ENCODE assay signal across 8 cellular contexts in the genomic region with DNA sequence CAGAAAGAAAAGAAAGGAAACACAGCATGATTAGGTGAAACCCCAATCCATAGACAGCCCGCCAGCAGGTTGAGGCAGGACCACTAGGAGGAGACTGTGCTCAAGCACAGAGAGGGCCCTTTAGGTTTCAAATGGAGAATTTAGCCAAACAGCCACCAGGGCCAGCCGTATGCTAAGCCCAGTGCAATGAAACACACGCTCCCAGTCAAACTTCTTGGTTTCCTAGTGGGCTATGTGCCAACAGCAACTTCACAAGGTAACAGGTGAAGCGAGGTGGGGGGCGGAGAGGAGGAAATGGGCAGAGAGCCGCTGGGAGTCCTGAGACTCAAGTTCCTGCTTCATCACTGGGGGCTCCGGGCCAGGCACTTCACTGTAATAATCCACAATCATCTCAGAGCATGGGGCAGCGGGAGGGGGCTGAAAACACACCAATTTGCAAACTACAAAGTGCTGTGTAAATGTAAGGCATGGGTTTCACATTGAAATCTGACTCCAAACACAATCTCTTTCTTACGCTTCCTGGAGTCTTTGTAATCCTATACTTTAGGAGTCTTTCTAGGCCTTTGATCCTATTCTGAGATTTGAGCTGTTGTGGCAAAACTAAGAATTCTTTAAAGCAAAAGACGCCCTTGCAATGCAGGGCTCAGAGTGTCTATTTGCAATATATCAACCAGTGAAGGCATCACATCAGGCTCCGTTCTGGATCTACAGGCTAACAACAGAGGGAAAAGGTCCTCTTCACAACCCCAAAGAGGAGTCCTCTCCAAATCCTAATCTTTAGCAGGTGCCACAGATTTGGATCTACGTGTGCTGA.
A peak's percentile ranks its signal among the peaks of the same experiment; 100 is the strongest.
DNase-seq lines count a peak whose midpoint lies in the region; ATAC-seq, FAIRE-seq and TF ChIP-seq lines count a peak whose summit lies in the region.

No MANE protein-coding gene starts in this region.

- no peak for TF ChIP-seq POLR2A in A549 (IDR thresholded peaks at IDR 0.05; ENCODE audit: low read length)

- FAIRE-seq in A549 (lab: Jason Lieb, UNC) = no peak

- 72% methylated on average over 11 of the region's 12 CpGs for WGBS in A549 (ENCODE audit: missing lambda C conversion rate)

- H3K9me3 Mint-ChIP-seq in activated B cell treated with CpG ODN at 0.5 μM for 24 hours = no peaks in the 10 kb centered on the region
- H3K9me3 Mint-ChIP-seq in stimulated activated naive B cell treated with anti-CD40 and anti-IgM and Interleukin-4, amounts not matched to agents 10 μg/mL and 1 μg/mL and 100 μg/mL, for 72 hours = no peaks in the 10 kb centered on the region

- CTCF ChIA-PET in A549 (lab: Yijun Ruan, JAX) (interaction anchor here (0.5 to 5.6 kb wide), 6 partner anchors 78 to 252 kb away, joined by 3 to 31 read pairs (median 3); no protein-coding TSS in a partner anchor), activated B cell treated with CpG ODN at 0.5 μM for 24 hours (lab: Charles Lee) (interaction anchor here (1.7 to 3.6 kb wide), 5 partner anchors 119 to 214 kb away, joined by 4 to 21 read pairs (median 15); no protein-coding TSS in a partner anchor)

- no peaks in the 10 kb centered on the region for H3K4me1 ChIP-seq in A549
- H3K4me1 ChIP-seq in lower lobe of right lung = peaks cover 19% of the 10 kb centered on the region

- peaks cover 23% of the 10 kb centered on the region for H3K4me1 Mint-ChIP-seq in activated B cell treated with CpG ODN at 0.5 μM for 24 hours
- H3K4me1 Mint-ChIP-seq in stimulated activated naive B cell treated with anti-CD40 and anti-IgM and Interleukin-4, amounts not matched to agents 10 μg/mL and 1 μg/mL and 100 μg/mL, for 72 hours = peaks cover 11 to 25% of the 10 kb centered on the region in 2 donors

- intact Hi-C loops in activated B cell treated with CpG ODN at 0.5 μM for 24 hours (cut with micrococcal nuclease) (loop anchor here (5.0 kb wide), 1 partner anchor 1016 kb away; no protein-coding TSS in a partner anchor), lower lobe of right lung (cut with DNase I) (no loop called here)

- no peaks in the 10 kb centered on the region for H3K36me3 Mint-ChIP-seq in activated B cell treated with CpG ODN at 0.5 μM for 24 hours (ENCODE audit: low read depth)
- no peaks in the 10 kb centered on the region for H3K36me3 Mint-ChIP-seq in stimulated activated naive B cell treated with anti-CD40 and anti-IgM and Interleukin-4, amounts not matched to agents 10 μg/mL and 1 μg/mL and 100 μg/mL, for 72 hours

- no peaks in the 10 kb centered on the region for H3K27me3 ChIP-seq in lower lobe of right lung (ENCODE audit: low read depth)

- peak overlapping the region; percentile 41 for H3K4me3 Mint-ChIP-seq in activated B cell treated with CpG ODN at 0.5 μM for 24 hours
- peak overlapping the region; percentile 14 to 64 for H3K4me3 Mint-ChIP-seq in stimulated activated naive B cell treated with anti-CD40 and anti-IgM and Interleukin-4, amounts not matched to agents 10 μg/mL and 1 μg/mL and 100 μg/mL, for 72 hours

- TF ChIP-seq CTCF in A549 (IDR thresholded peaks at IDR 0.05) = peak; percentile 40
- no peak for TF ChIP-seq CTCF in activated B cell treated with CpG ODN at 0.5 μM for 24 hours (IDR thresholded peaks at IDR 0.05)
- TF ChIP-seq CTCF in cardiac fibroblast (IDR thresholded peaks at IDR 0.05; ENCODE audit: low read depth, low read length) = peak; percentile 68
- TF ChIP-seq CTCF in lower lobe of right lung (IDR thresholded peaks at IDR 0.05) = peak; percentile 67

- H3K36me3 ChIP-seq in lower lobe of right lung = no peaks in the 10 kb centered on the region

- TF ChIP-seq EP300 in A549 (IDR thresholded peaks at IDR 0.05) = no peak

- H3K4me3 ChIP-seq in A549 (no peak overlapping the region), cardiac fibroblast (replicated peaks in 1 of 2; ENCODE audit: low read depth in 2 of 2, low read length in 2 of 2) (no peak overlapping the region), lower lobe of right lung (peak overlapping the region; percentile 15)

- H3K27ac ChIP-seq in A549 (no peak overlapping the region), lower lobe of right lung (peak overlapping the region; percentile 50)

- POLR2A ChIA-PET in A549 (lab: Yijun Ruan, JAX) = no interaction called here
- POLR2A ChIA-PET in activated B cell treated with CpG ODN at 0.5 μM for 24 hours (lab: Charles Lee) = no interaction called here

- no peaks in the 10 kb centered on the region for H3K9me3 ChIP-seq in A549
- H3K9me3 ChIP-seq in lower lobe of right lung = no peaks in the 10 kb centered on the region

- peak; percentile 95 for ATAC-seq in A549
- ATAC-seq in GM18508 (IDR thresholded peaks at IDR 0.05; ENCODE audit: insufficient read depth, unreplicated experiment) = peak; percentile 43
- peak; percentile 79 for ATAC-seq in HG02885 (IDR thresholded peaks at IDR 0.05; ENCODE audit: poor library complexity, unreplicated experiment)
- ATAC-seq in activated B cell treated with CpG ODN at 0.5 μM for 24 hours (ENCODE audit: low read depth) = peak; percentile 77
- peak; percentile 89 to 92 for ATAC-seq in lower lobe of right lung
- peak; percentile 94 to 96 for ATAC-seq in stimulated activated naive B cell treated with anti-CD40 and anti-IgM and Interleukin-4, amounts not matched to agents 10 μg/mL and 1 μg/mL and 100 μg/mL, for 72 hours (replicated peaks)

- peak overlapping the region; percentile 18 for H3K27ac Mint-ChIP-seq in activated B cell treated with CpG ODN at 0.5 μM for 24 hours
- no peak overlapping the region for H3K27ac Mint-ChIP-seq in stimulated activated naive B cell treated with anti-CD40 and anti-IgM and Interleukin-4, amounts not matched to agents 10 μg/mL and 1 μg/mL and 100 μg/mL, for 72 hours

- peak; percentile 15 to 37 for DNase-seq in A549 (ENCODE audit: low read depth in 1 of 2, low spot score in 1 of 2)
- peak; percentile 58 to 79 for DNase-seq in NCI-H2081 (lab: John Stamatoyannopoulos, UW)
- DNase-seq in activated B cell treated with CpG ODN at 0.5 μM for 24 hours = no peak
- DNase-seq in cardiac fibroblast (ENCODE audit: low read depth in 2 of 2) = peak; percentile 38 to 49
- peak; percentile 65 for DNase-seq in lower lobe of right lung
- DNase-seq in stimulated activated naive B cell treated with anti-CD40 and anti-IgM and Interleukin-4, amounts not matched to agents 10 μg/mL and 1 μg/mL and 100 μg/mL, for 72 hours = peak; percentile 23

- peak; percentile 49 to 73 for TF ChIP-seq RAD21 in A549 (conservative IDR thresholded peaks at IDR 0.05 in 1 of 2, IDR thresholded peaks at IDR 0.05 in 1 of 2)

- H3K4me2 ChIP-seq in A549 = no peak overlapping the region

- H3K27me3 Mint-ChIP-seq in activated B cell treated with CpG ODN at 0.5 μM for 24 hours = no peaks in the 10 kb centered on the region
- peaks cover 3 to 9% of the 10 kb centered on the region in 2 donors for H3K27me3 Mint-ChIP-seq in stimulated activated naive B cell treated with anti-CD40 and anti-IgM and Interleukin-4, amounts not matched to agents 10 μg/mL and 1 μg/mL and 100 μg/mL, for 72 hours

TF ChIP-seq in A549, 52 proteins besides CTCF, POLR2A, EP300 and RAD21:
- TF ChIP-seq ZNF302 (CRISPR knock-in tag; IDR thresholded peaks at IDR 0.05) = no peak
- TF ChIP-seq POLR2AphosphoS2 (conservative IDR thresholded peaks at IDR 0.05; ENCODE audit: low read length) = no peak
- TF ChIP-seq SMC3 (IDR thresholded peaks at IDR 0.05) = peak; percentile 50
- TF ChIP-seq FOSL2 (IDR thresholded peaks at IDR 0.05) = no peak
- TF ChIP-seq FOSL2 (CRISPR knock-in tag; IDR thresholded peaks at IDR 0.05) = no peak
- TF ChIP-seq, protein P1, sequence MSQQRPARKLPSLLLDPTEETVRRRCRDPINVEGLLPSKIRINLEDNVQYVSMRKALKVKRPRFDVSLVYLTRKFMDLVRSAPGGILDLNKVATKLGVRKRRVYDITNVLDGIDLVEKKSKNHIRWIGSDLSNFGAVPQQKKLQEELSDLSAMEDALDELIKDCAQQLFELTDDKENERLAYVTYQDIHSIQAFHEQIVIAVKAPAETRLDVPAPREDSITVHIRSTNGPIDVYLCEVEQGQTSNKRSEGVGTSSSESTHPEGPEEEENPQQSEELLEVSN (IDR thresholded peaks at IDR 0.05; ENCODE audit: borderline replicate concordance, low read depth) = no peak
- TF ChIP-seq, protein P2, sequence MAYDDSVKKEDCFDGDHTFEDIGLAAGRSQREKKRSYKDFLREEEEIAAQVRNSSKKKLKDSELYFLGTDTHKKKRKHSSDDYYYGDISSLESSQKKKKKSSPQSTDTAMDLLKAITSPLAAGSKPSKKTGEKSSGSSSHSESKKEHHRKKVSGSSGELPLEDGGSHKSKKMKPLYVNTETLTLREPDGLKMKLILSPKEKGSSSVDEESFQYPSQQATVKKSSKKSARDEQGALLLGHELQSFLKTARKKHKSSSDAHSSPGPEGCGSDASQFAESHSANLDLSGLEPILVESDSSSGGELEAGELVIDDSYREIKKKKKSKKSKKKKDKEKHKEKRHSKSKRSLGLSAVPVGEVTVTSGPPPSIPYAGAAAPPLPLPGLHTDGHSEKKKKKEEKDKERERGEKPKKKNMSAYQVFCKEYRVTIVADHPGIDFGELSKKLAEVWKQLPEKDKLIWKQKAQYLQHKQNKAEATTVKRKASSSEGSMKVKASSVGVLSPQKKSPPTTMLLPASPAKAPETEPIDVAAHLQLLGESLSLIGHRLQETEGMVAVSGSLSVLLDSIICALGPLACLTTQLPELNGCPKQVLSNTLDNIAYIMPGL (CRISPR knock-in tag; IDR thresholded peaks at IDR 0.05; ENCODE audit: borderline replicate concordance) = no peak

Comparison
In these comparisons a context has a peak if more than half of its experiments do, and no peak if none do; other contexts are left out.
1. ATAC-seq: peak in every context shown above with its lines; median percentile 95 in A549; 95 in stimulated activated naive B cell treated with anti-CD40 and anti-IgM and Interleukin-4, amounts not matched to agents 10 μg/mL and 1 μg/mL and 100 μg/mL, for 72 hours; 90 in lower lobe of right lung; 79 in HG02885; 77 in activated B cell treated with CpG ODN at 0.5 μM for 24 hours; 43 in GM18508.